Comparison of ENCODE assay signal across 26 cellular contexts in the genomic region with DNA sequence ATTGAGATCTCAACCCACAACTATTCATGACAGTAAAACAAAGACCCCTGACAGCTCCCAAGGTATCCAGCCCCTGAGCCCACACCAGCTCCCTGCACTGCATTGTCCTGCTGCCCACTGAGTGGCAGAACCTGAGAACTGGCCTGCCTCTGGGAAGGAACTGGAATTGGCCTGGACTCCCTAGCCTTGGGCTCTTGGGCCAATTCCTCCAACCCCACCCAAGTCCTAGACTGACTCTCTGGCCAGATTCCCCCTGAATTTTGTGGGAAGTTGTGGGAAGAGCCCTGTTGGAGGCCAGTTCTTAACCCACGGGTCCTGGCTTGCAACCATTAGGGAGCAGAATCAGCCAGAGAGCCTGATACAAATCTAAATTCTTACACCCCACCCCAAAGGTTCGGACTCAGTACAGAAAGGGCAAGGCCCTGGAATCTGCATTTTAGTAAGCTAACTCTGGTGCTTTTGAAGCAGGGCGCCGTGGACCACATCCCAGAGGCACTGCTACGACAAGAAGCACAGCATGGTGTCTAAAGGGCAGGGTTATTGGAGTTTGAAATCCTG.
"Had no signal": no experiment of that assay in that cellular context is flagged by ENCODE, and none has a peak within 500 bp of the region (broad histone marks: within the 10 kb centered on the region; RNA-seq: fewer than 3 reads in every experiment).

No MANE protein-coding gene starts in this region.

- H3K27ac Mint-ChIP-seq: activated CD8-positive, alpha-beta memory T cell treated with anti-CD3 and anti-CD28 coated beads, Interleukin-2, amount 10 ng/mL, durations not matched to agents 7 days and 5 days; activated naive CD4-positive, alpha-beta T cell treated with anti-CD3 and anti-CD28 coated beads, Interleukin-2, amount 50 U/mL, for 72 hours; activated naive CD8-positive, alpha-beta T cell treated with anti-CD3 and anti-CD28 coated beads, Interleukin-2, amount 50 U/mL, for 24 hours; activated T-cell treated with anti-CD3 and anti-CD28 coated beads, Interleukin-2, amount 50 U/mL, for 24 hours; activated T-helper 1 cell treated with anti-CD3 and anti-CD28 coated beads, Interleukin-12 subunit alpha, Interleukin-12 subunit beta, Interleukin-2, Interleukin-4 antibody, amounts not matched to agents 30 ng/mL and 10 ng/mL and 1 ng/mL, durations not matched to agents 14 hours and 24 hours and 36 hours; T-helper 17 cell; WTC11 had no signal

- H3K27ac ChIP-seq: Peyer's patch, RWPE1, SJSA1 had no signal

- H3K36me3 ChIP-seq: Peyer's patch, SJSA1 had no signal

- DNase-seq: activated CD4-positive, alpha-beta T cell treated with anti-CD3 and anti-CD28 coated beads for 48 hours; activated CD4-positive, alpha-beta T cell treated with anti-CD3 and anti-CD28 coated beads, Interleukin-2, amount 50 U/mL, for 4 hours; activated CD4-positive, CD25-positive, alpha-beta regulatory T cell treated with anti-CD3 and anti-CD28 coated beads, Interleukin-2, amount 50 U/mL, for 72 hours; activated CD8-positive, alpha-beta memory T cell treated with anti-CD3 and anti-CD28 coated beads, Interleukin-2, amount 10 ng/mL, durations not matched to agents 7 days and 5 days; activated effector memory CD4-positive, alpha-beta T cell treated with Interleukin-2 at 50 U/mL for 16 hours; activated naive CD4-positive, alpha-beta T cell treated with Interleukin-2 at 50 U/mL for 16 hours; activated naive CD8-positive, alpha-beta T cell treated with anti-CD3 and anti-CD28 coated beads, Interleukin-2, amount 50 U/mL, for 24 hours; activated T-cell treated with anti-CD3 and anti-CD28 coated beads, Interleukin-2, amount 50 U/mL, for 24 hours; amniotic stem cell; MM.1S; NCI-H1105; NCI-H1436; NCI-H1694 treated with DMSO at 0.1 percent for 48 hours; NCI-H2029 treated with DMSO at 0.1 percent for 48 hours; NCI-H345; NCI-H526 treated with DMSO at 0.1 percent for 48 hours; OCI-M1; Peyer's patch; Right ventricle myocardium superior; T-helper 17 cell; T-helper 9 cell had no signal

- H3K9me3 Mint-ChIP-seq: activated naive CD4-positive, alpha-beta T cell treated with anti-CD3 and anti-CD28 coated beads, Interleukin-2, amount 50 U/mL, for 72 hours; activated naive CD8-positive, alpha-beta T cell treated with anti-CD3 and anti-CD28 coated beads, Interleukin-2, amount 50 U/mL, for 24 hours; activated T-cell treated with anti-CD3 and anti-CD28 coated beads, Interleukin-2, amount 50 U/mL, for 24 hours; activated T-helper 1 cell treated with anti-CD3 and anti-CD28 coated beads, Interleukin-12 subunit alpha, Interleukin-12 subunit beta, Interleukin-2, Interleukin-4 antibody, amounts not matched to agents 30 ng/mL and 10 ng/mL and 1 ng/mL, durations not matched to agents 14 hours and 24 hours and 36 hours; WTC11 had no signal

- H3K27me3 Mint-ChIP-seq: activated naive CD8-positive, alpha-beta T cell treated with anti-CD3 and anti-CD28 coated beads, Interleukin-2, amount 50 U/mL, for 24 hours had no signal

- H3K4me1 ChIP-seq: Peyer's patch had no signal

- H3K4me1 Mint-ChIP-seq: activated CD8-positive, alpha-beta memory T cell treated with anti-CD3 and anti-CD28 coated beads, Interleukin-2, amount 10 ng/mL, durations not matched to agents 7 days and 5 days; activated naive CD8-positive, alpha-beta T cell treated with anti-CD3 and anti-CD28 coated beads, Interleukin-2, amount 50 U/mL, for 24 hours; T-helper 17 cell had no signal

- H3K4me3 Mint-ChIP-seq: activated CD8-positive, alpha-beta memory T cell treated with anti-CD3 and anti-CD28 coated beads, Interleukin-2, amount 10 ng/mL, durations not matched to agents 7 days and 5 days; activated naive CD8-positive, alpha-beta T cell treated with anti-CD3 and anti-CD28 coated beads, Interleukin-2, amount 50 U/mL, for 24 hours; activated T-cell treated with anti-CD3 and anti-CD28 coated beads, Interleukin-2, amount 50 U/mL, for 24 hours; activated T-helper 1 cell treated with anti-CD3 and anti-CD28 coated beads, Interleukin-12 subunit alpha, Interleukin-12 subunit beta, Interleukin-2, Interleukin-4 antibody, amounts not matched to agents 30 ng/mL and 10 ng/mL and 1 ng/mL, durations not matched to agents 14 hours and 24 hours and 36 hours; T-helper 17 cell; WTC11 had no signal

- H3K36me3 Mint-ChIP-seq: activated CD8-positive, alpha-beta memory T cell treated with anti-CD3 and anti-CD28 coated beads, Interleukin-2, amount 10 ng/mL, durations not matched to agents 7 days and 5 days; activated naive CD4-positive, alpha-beta T cell treated with anti-CD3 and anti-CD28 coated beads, Interleukin-2, amount 50 U/mL, for 72 hours; WTC11 had no signal

- H3K4me3 ChIP-seq: Peyer's patch, SJSA1 had no signal

- H3K9me3 ChIP-seq: Peyer's patch, SJSA1 had no signal

- H3K27me3 ChIP-seq: Peyer's patch, SJSA1 had no signal
